ENCODE assay signal across 26 cellular contexts in genomic region chr1:5802606-5803005, GRCh38.
"Had no signal": no experiment of that assay in that cellular context is flagged by ENCODE, and none has a peak within 500 bp of the region (broad histone marks: within the 10 kb centered on the region; RNA-seq: fewer than 3 reads in every experiment).

No MANE protein-coding gene starts in this region.

- H3K36me3 ChIP-seq: colonic mucosa, esophagus squamous epithelium, gastrocnemius medialis, heart right ventricle, left lung, lower lobe of right lung had no signal

- H3K4me3 ChIP-seq: colonic mucosa, esophagus squamous epithelium, gastrocnemius medialis, heart right ventricle, left lung, lower lobe of right lung, mucosa of descending colon had no signal

- DNase-seq: colonic mucosa; cortex of kidney; effector CD8-positive, alpha-beta T cell; effector memory CD8-positive, alpha-beta T cell; endodermal cell; erythroblast; esophagus squamous epithelium; foreskin fibroblast; foreskin melanocyte; gastrocnemius medialis; glutamatergic neuron; head of caudate nucleus; heart right ventricle; hippocampal formation; left cardiac atrium; left ventricle myocardium superior; lower lobe of right lung; mesenchymal stem cell; mucosa of descending colon; naive B cell had no signal

- H3K27ac ChIP-seq: colonic mucosa, epithelial cell of prostate, esophagus squamous epithelium, gastrocnemius medialis, heart right ventricle, left lung, lower lobe of right lung had no signal

- FAIRE-seq: endometrium, islet of Langerhans, keratinocyte had no signal

- ATAC-seq: effector memory CD8-positive, alpha-beta T cell; esophagus mucosa; gastrocnemius medialis; heart right ventricle; left cardiac atrium; left lung; left ventricle myocardium superior; lower lobe of right lung; mucosa of descending colon had no signal

- H3K9me3 ChIP-seq: colonic mucosa, esophagus squamous epithelium, gastrocnemius medialis, heart right ventricle, left lung, lower lobe of right lung, mucosa of descending colon had no signal

- H3K27me3 ChIP-seq: colonic mucosa had no signal

- H3K4me1 ChIP-seq: colonic mucosa, esophagus squamous epithelium, gastrocnemius medialis, heart right ventricle, left lung, lower lobe of right lung had no signal
